8 cellular contexts compared by ENCODE assay signal in the genomic region with DNA sequence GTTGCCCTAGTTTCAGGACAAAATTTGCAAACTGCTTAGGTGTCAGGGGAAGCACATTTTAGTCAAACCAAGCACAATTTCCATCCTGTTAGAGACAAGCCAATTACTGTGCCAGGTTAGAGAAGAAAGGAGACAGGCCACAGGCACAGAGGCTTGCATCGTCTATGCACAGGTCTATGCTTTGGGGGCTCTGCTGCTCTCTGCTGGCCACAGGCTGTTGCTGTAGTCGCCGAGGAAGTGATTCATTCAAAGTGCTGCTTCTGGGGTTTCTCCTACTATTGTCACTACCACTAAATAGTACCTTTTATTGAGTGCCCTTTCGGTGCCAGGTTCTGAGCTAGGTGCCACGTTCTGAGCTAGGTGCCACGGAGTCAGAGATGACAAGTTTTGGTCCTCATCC. TPM values are rescaled to one million over a fixed set of nuclear protein-coding genes. Genes with fewer than 3 reads are reported as not detected.
DNase-seq lines count a peak whose midpoint lies in the region; ATAC-seq and TF ChIP-seq lines count a peak whose summit lies in the region.

No MANE protein-coding gene starts in this region.

- peak; percentile 59 for TF ChIP-seq CTCF in RWPE2 (IDR thresholded peaks at IDR 0.05; ENCODE audit: poor library complexity, severe bottlenecking)
- peak; percentile 67 for TF ChIP-seq CTCF in progenitor cell of endocrine pancreas (IDR thresholded peaks at IDR 0.05; ENCODE audit: unreplicated experiment)

- H3K36me3 ChIP-seq in RWPE2 (ENCODE audit: low read depth), result no peaks in the 10 kb centered on the region

- DNase-seq in Daoy (ENCODE audit: low read depth) (peak; percentile 52), RWPE2 (ENCODE audit: low spot score) (no peak), activated gamma-delta T cell treated with Interleukin-2 at 50 U/mL for 16 hours (peak; percentile 63), glomerular visceral epithelial cell (ENCODE audit: extremely low spot score) (peak; percentile 25), progenitor cell of endocrine pancreas (ENCODE audit: low spot score, unreplicated experiment) (peak; percentile 14)
- DNase-seq in Jurkat, Clone E6-1 (ENCODE audit: low read depth, low spot score), result peak; percentile 75

- no peaks in the 10 kb centered on the region for H3K36me3 Mint-ChIP-seq in progenitor cell of endocrine pancreas (ENCODE audit: insufficient read depth)

- no peak overlapping the region for H3K27ac Mint-ChIP-seq in progenitor cell of endocrine pancreas

- H3K4me1 ChIP-seq in RWPE2 (ENCODE audit: insufficient read depth, poor library complexity, severe bottlenecking), result no peaks in the 10 kb centered on the region

- H3K4me3 ChIP-seq in Jurkat, Clone E6-1 (ENCODE audit: low read length), result no peak overlapping the region
- no peak overlapping the region for H3K4me3 ChIP-seq in RWPE2 (ENCODE audit: severe bottlenecking)

- H3K27me3 ChIP-seq in RWPE2 (ENCODE audit: insufficient read depth, poor library complexity, severe bottlenecking), result no peaks in the 10 kb centered on the region

- no peak overlapping the region for H3K4me3 Mint-ChIP-seq in progenitor cell of endocrine pancreas (ENCODE audit: low read depth)

- H3K9me3 ChIP-seq in RWPE2 (ENCODE audit: severe bottlenecking), result no peaks in the 10 kb centered on the region

- no peaks in the 10 kb centered on the region for H3K4me1 Mint-ChIP-seq in progenitor cell of endocrine pancreas (ENCODE audit: low read depth)

- peaks cover 3% of the 10 kb centered on the region for H3K27me3 Mint-ChIP-seq in progenitor cell of endocrine pancreas

- no peak overlapping the region for H3K27ac ChIP-seq in RWPE2 (ENCODE audit: poor library complexity, severe bottlenecking)

- peaks cover 11% of the 10 kb centered on the region for H3K9me3 Mint-ChIP-seq in progenitor cell of endocrine pancreas (ENCODE audit: low read depth)

- peak; percentile 79 for ATAC-seq in GM21528 (IDR thresholded peaks at IDR 0.05; ENCODE audit: low FRiP score, unreplicated experiment)
- peak; percentile 76 for ATAC-seq in RWPE2 (ENCODE audit: low read depth)
- no peak for ATAC-seq in HG03571 (IDR thresholded peaks at IDR 0.05; ENCODE audit: unreplicated experiment)

RNA-seq across cellular contexts. Expression of a gene that starts 45.5 kb away (rescaled TPM):
- not detected in 2 replicates for total RNA-seq in Daoy (2014; rRNA removed; shearing (Covaris generic))
- polyA plus RNA-seq in Jurkat, Clone E6-1 (2012; ENCODE audit: insufficient read depth, insufficient read length), result not detected
- 0.24 and 1.8 TPM in 2 replicates for total RNA-seq in progenitor cell of endocrine pancreas
